Comparison of ENCODE assay signal across 19 cellular contexts in the genomic region with DNA sequence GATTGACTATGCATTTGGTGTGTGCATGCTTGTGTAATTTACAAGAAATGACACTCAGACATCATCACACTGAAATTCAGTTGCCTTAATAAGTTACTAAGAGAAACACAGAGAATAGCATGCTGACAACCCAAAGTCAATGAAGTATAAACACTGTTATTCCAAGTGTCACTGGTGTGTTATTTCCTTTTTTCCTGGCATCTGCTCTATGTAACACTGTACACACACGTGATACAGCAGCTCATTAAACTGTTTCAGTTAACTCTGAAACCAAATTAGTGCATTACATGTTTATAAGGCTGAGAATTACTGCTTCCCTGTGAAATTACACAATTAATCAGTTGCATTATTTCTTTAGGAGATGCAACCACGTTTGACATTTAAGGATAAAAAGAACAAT.
"Had no signal": no experiment of that assay in that cellular context is flagged by ENCODE, and none has a peak within 500 bp of the region (broad histone marks: within the 10 kb centered on the region; RNA-seq: fewer than 3 reads in every experiment).

No MANE protein-coding gene starts in this region.

- H3K36me3 ChIP-seq: adrenal gland, tibial artery, uterus had no signal

- DNase-seq: activated CD4-positive, alpha-beta memory T cell treated with anti-CD3 and anti-CD28 coated beads for 36 hours; activated CD4-positive, alpha-beta T cell treated with anti-CD3 and anti-CD28 coated beads for 1 hour; activated CD8-positive, alpha-beta memory T cell treated with anti-CD3 and anti-CD28 coated beads, Interleukin-2, amount 10 ng/mL, durations not matched to agents 7 days and 5 days; activated naive CD4-positive, alpha-beta T cell treated with anti-CD3 and anti-CD28 coated beads, Interleukin-2, amount 10 ng/mL, durations not matched to agents 7 days and 5 days; activated T-cell treated with anti-CD3 and anti-CD28 coated beads, Interleukin-2, amount 50 U/mL, for 1 hour; adrenal gland; esophagus squamous epithelium; foreskin fibroblast; immature natural killer cell; mammary epithelial cell; naive B cell; stimulated activated CD4-positive, alpha-beta T cell treated with anti-CD3 and anti-CD28 coated beads, Interleukin-2, amount 100 ng/mL, for 48 hours; stimulated activated naive B cell treated with anti-CD40 and anti-IgM and Interleukin-4, amounts not matched to agents 10 μg/mL and 1 μg/mL and 100 μg/mL, for 72 hours; T-helper 1 cell; T1000; tibial artery; uterus had no signal

- H3K27me3 ChIP-seq: adrenal gland, esophagus squamous epithelium, tibial artery, uterus had no signal

- H3K4me1 ChIP-seq: adrenal gland, parathyroid adenoma, uterus had no signal

- H3K4me3 ChIP-seq: adrenal gland, esophagus squamous epithelium, tibial artery, uterus had no signal

- H3K4me3 Mint-ChIP-seq: activated CD4-positive, alpha-beta memory T cell treated with anti-CD3 and anti-CD28 coated beads for 36 hours; activated CD8-positive, alpha-beta memory T cell treated with anti-CD3 and anti-CD28 coated beads, Interleukin-2, amount 10 ng/mL, durations not matched to agents 7 days and 5 days; activated naive CD4-positive, alpha-beta T cell treated with anti-CD3 and anti-CD28 coated beads, Interleukin-2, amount 10 ng/mL, durations not matched to agents 7 days and 5 days; immature natural killer cell; naive B cell; stimulated activated naive B cell treated with anti-CD40 and anti-IgM and Interleukin-4, amounts not matched to agents 10 μg/mL and 1 μg/mL and 100 μg/mL, for 72 hours had no signal

- H2AFZ ChIP-seq: parathyroid adenoma had no signal

- H3K9ac ChIP-seq: parathyroid adenoma had no signal

- H3K79me2 ChIP-seq: parathyroid adenoma had no signal

- H3K4me1 Mint-ChIP-seq: activated CD8-positive, alpha-beta memory T cell treated with anti-CD3 and anti-CD28 coated beads, Interleukin-2, amount 10 ng/mL, durations not matched to agents 7 days and 5 days; activated naive CD4-positive, alpha-beta T cell treated with anti-CD3 and anti-CD28 coated beads, Interleukin-2, amount 10 ng/mL, durations not matched to agents 7 days and 5 days; naive B cell; stimulated activated naive B cell treated with anti-CD40 and anti-IgM and Interleukin-4, amounts not matched to agents 10 μg/mL and 1 μg/mL and 100 μg/mL, for 72 hours had no signal

- H3K9me3 ChIP-seq: adrenal gland, esophagus squamous epithelium, tibial artery, uterus had no signal

- H3K27ac Mint-ChIP-seq: activated CD4-positive, alpha-beta memory T cell treated with anti-CD3 and anti-CD28 coated beads for 36 hours; activated CD8-positive, alpha-beta memory T cell treated with anti-CD3 and anti-CD28 coated beads, Interleukin-2, amount 10 ng/mL, durations not matched to agents 7 days and 5 days; activated naive CD4-positive, alpha-beta T cell treated with anti-CD3 and anti-CD28 coated beads, Interleukin-2, amount 10 ng/mL, durations not matched to agents 7 days and 5 days; immature natural killer cell; naive B cell; stimulated activated naive B cell treated with anti-CD40 and anti-IgM and Interleukin-4, amounts not matched to agents 10 μg/mL and 1 μg/mL and 100 μg/mL, for 72 hours had no signal

- H3K9me3 Mint-ChIP-seq: activated CD4-positive, alpha-beta memory T cell treated with anti-CD3 and anti-CD28 coated beads for 36 hours; activated naive CD4-positive, alpha-beta T cell treated with anti-CD3 and anti-CD28 coated beads, Interleukin-2, amount 10 ng/mL, durations not matched to agents 7 days and 5 days; immature natural killer cell; naive B cell; stimulated activated naive B cell treated with anti-CD40 and anti-IgM and Interleukin-4, amounts not matched to agents 10 μg/mL and 1 μg/mL and 100 μg/mL, for 72 hours had no signal

- ATAC-seq: activated CD8-positive, alpha-beta memory T cell treated with anti-CD3 and anti-CD28 coated beads, Interleukin-2, amount 10 ng/mL, durations not matched to agents 7 days and 5 days; left lobe of liver; stimulated activated naive B cell treated with anti-CD40 and anti-IgM and Interleukin-4, amounts not matched to agents 10 μg/mL and 1 μg/mL and 100 μg/mL, for 72 hours had no signal

- H3K36me3 Mint-ChIP-seq: activated CD4-positive, alpha-beta memory T cell treated with anti-CD3 and anti-CD28 coated beads for 36 hours; activated CD8-positive, alpha-beta memory T cell treated with anti-CD3 and anti-CD28 coated beads, Interleukin-2, amount 10 ng/mL, durations not matched to agents 7 days and 5 days; activated naive CD4-positive, alpha-beta T cell treated with anti-CD3 and anti-CD28 coated beads, Interleukin-2, amount 10 ng/mL, durations not matched to agents 7 days and 5 days; naive B cell; stimulated activated naive B cell treated with anti-CD40 and anti-IgM and Interleukin-4, amounts not matched to agents 10 μg/mL and 1 μg/mL and 100 μg/mL, for 72 hours had no signal

- H3K27ac ChIP-seq: adrenal gland, esophagus squamous epithelium, parathyroid adenoma, tibial artery, uterus had no signal
